In genomic region chr19:6610934-6611370, GRCh38 we compare ENCODE assay signal across 15 cellular contexts. TPM values are rescaled to one million over a fixed set of nuclear protein-coding genes. Genes with fewer than 3 reads are reported as not detected.
DNase-seq lines count a peak whose midpoint lies in the region; ATAC-seq, FAIRE-seq and TF ChIP-seq lines count a peak whose summit lies in the region.
"Had no signal": no experiment of that assay in that cellular context is flagged by ENCODE, and none has a peak within 500 bp of the region (broad histone marks: within the 10 kb centered on the region; RNA-seq: fewer than 3 reads in every experiment).

No MANE protein-coding gene starts in this region.

- in situ Hi-C loops in KBM-7 (cut with MboI; ENCODE audit: low pct_unique_long_range_greater_than_20kb, low sequenced_read_pairs) = no loop called here

- H3K4me1 ChIP-seq in gastroesophageal sphincter (no peaks in the 10 kb centered on the region), GM23338 (ENCODE audit: insufficient read depth) (no peaks in the 10 kb centered on the region)
- H3K4me1 ChIP-seq: adrenal gland had no signal

- DNase-seq in HCEC 1CT (peak; percentile 94), amniotic epithelial cell (ENCODE audit: low read depth) (peak; percentile 20), GM23338 (ENCODE audit: low spot score) (no peak), Calu3 (no peak), KBM-7 (no peak)
- DNase-seq in naive thymus-derived CD8-positive, alpha-beta T cell = no peak
- DNase-seq: adrenal gland, glutamatergic neuron, KG1, NCI-H526 had no signal

- H3K9me3 Mint-ChIP-seq in GM23338 (peaks cover 90% of the 10 kb centered on the region), Calu3 (ENCODE audit: low read depth, unreplicated experiment) (peaks cover 2% of the 10 kb centered on the region)
- peaks cover 0 to 5% (median 0%) of the 10 kb centered on the region in 9 donors for H3K9me3 Mint-ChIP-seq in naive thymus-derived CD8-positive, alpha-beta T cell

- TF ChIP-seq POLR2A in gastroesophageal sphincter (IDR thresholded peaks at IDR 0.05) = no peak

- H3K4me3 ChIP-seq in gastroesophageal sphincter = no peak overlapping the region
- no peak overlapping the region for H3K4me3 ChIP-seq in GM23338
- H3K4me3 ChIP-seq: adrenal gland had no signal

- no peak overlapping the region for H3K4me3 Mint-ChIP-seq in GM23338
- no peak overlapping the region for H3K4me3 Mint-ChIP-seq in Calu3 (ENCODE audit: low read depth, unreplicated experiment)
- no peak overlapping the region for H3K4me3 Mint-ChIP-seq in naive thymus-derived CD8-positive, alpha-beta T cell
- H3K4me3 Mint-ChIP-seq: stimulated activated memory B cell treated with anti-CD40 and anti-IgM and Interleukin-4, amounts not matched to agents 10 μg/mL and 1 μg/mL and 100 μg/mL, for 72 hours had no signal

- no peak overlapping the region for H3K4me2 ChIP-seq in GM23338

- 15 to 42% methylated on average over 2 to 4 of the region's 4 CpGs for WGBS in gastroesophageal sphincter (ENCODE audit: low coverage in 1 of 2), 2 donors

- H3K27me3 ChIP-seq in gastroesophageal sphincter (peaks cover 81% of the 10 kb centered on the region), GM23338 (ENCODE audit: insufficient read depth) (no peaks in the 10 kb centered on the region)

- BruUV-seq in Calu3 (replicated peaks; lab: Mats Ljungman, UMichigan) = no TSS peak

- peaks cover 33% of the 10 kb centered on the region for H3K36me3 Mint-ChIP-seq in GM23338 (ENCODE audit: low read depth)
- no peaks in the 10 kb centered on the region for H3K36me3 Mint-ChIP-seq in Calu3 (ENCODE audit: insufficient read depth, unreplicated experiment)
- H3K36me3 Mint-ChIP-seq in naive thymus-derived CD8-positive, alpha-beta T cell = peaks cover 0 to 4% (median 0%) of the 10 kb centered on the region in 3 donors
- H3K36me3 Mint-ChIP-seq: stimulated activated memory B cell treated with anti-CD40 and anti-IgM and Interleukin-4, amounts not matched to agents 10 μg/mL and 1 μg/mL and 100 μg/mL, for 72 hours had no signal

- H3K27ac ChIP-seq in gastroesophageal sphincter (peak overlapping the region in 1 of 4 donors; percentile 30), GM23338 (ENCODE audit: low read depth) (no peak overlapping the region)
- H3K27ac ChIP-seq: adrenal gland, C4-2B had no signal

- CTCF ChIA-PET in Calu3 (lab: Charles Lee) = no interaction called here

- H3K79me2 ChIP-seq in GM23338 (replicated peaks; ENCODE audit: insufficient read depth) = no peaks in the 10 kb centered on the region

- no peak overlapping the region for H2AFZ ChIP-seq in GM23338

- FAIRE-seq in A204.1 (lab: Jason Lieb, UNC) = peak; percentile 89
- FAIRE-seq: GM12891 had no signal

- TF ChIP-seq EP300 in gastroesophageal sphincter (IDR thresholded peaks at IDR 0.05) = no peak

- intact Hi-C loops in Calu3 (cut with micrococcal nuclease; ENCODE audit: unreplicated experiment) = no loop called here

- H3F3A ChIP-seq in GM23338 (replicated peaks; ENCODE audit: low read depth) = no peaks in the 10 kb centered on the region

- POLR2A ChIA-PET in naive thymus-derived CD8-positive, alpha-beta T cell (lab: Charles Lee) = no interaction called here

- H4K20me1 ChIP-seq in GM23338 (replicated peaks; ENCODE audit: insufficient read depth) = no peaks in the 10 kb centered on the region

- ATAC-seq in gastroesophageal sphincter (peak; percentile 51), GM23338 (no peak)
- no peak for ATAC-seq in naive thymus-derived CD8-positive, alpha-beta T cell
- ATAC-seq: stimulated activated memory B cell treated with anti-CD40 and anti-IgM and Interleukin-4, amounts not matched to agents 10 μg/mL and 1 μg/mL and 100 μg/mL, for 72 hours had no signal

- H3K36me3 ChIP-seq in gastroesophageal sphincter (no peaks in the 10 kb centered on the region), GM23338 (ENCODE audit: insufficient read depth) (no peaks in the 10 kb centered on the region)
- H3K36me3 ChIP-seq: adrenal gland had no signal

- H3K27me3 Mint-ChIP-seq in GM23338 (ENCODE audit: insufficient read depth, low read depth, poor library complexity) (peaks cover 2% of the 10 kb centered on the region), Calu3 (ENCODE audit: unreplicated experiment) (peaks cover 30% of the 10 kb centered on the region)
- H3K27me3 Mint-ChIP-seq in naive thymus-derived CD8-positive, alpha-beta T cell = peaks cover 10 to 32% (median 18%) of the 10 kb centered on the region in 5 donors

- no peak overlapping the region for H3K27ac Mint-ChIP-seq in GM23338
- H3K27ac Mint-ChIP-seq in Calu3 (ENCODE audit: unreplicated experiment) = no peak overlapping the region
- H3K27ac Mint-ChIP-seq in naive thymus-derived CD8-positive, alpha-beta T cell = no peak overlapping the region
- H3K27ac Mint-ChIP-seq: stimulated activated memory B cell treated with anti-CD40 and anti-IgM and Interleukin-4, amounts not matched to agents 10 μg/mL and 1 μg/mL and 100 μg/mL, for 72 hours had no signal

- TF ChIP-seq CTCF in gastroesophageal sphincter (IDR thresholded peaks at IDR 0.05) (no peak), GM23338 (conservative IDR thresholded peaks at IDR 0.05; ENCODE audit: low read depth in 2 of 2) (no peak), Calu3 (IDR thresholded peaks at IDR 0.05; ENCODE audit: unreplicated experiment) (no peak)

- H3K9me2 ChIP-seq in GM23338 (ENCODE audit: insufficient read depth) = no peaks in the 10 kb centered on the region

- H3K9me3 ChIP-seq in gastroesophageal sphincter = no peaks in the 10 kb centered on the region
- H3K9me3 ChIP-seq: adrenal gland had no signal

- H3K4me1 Mint-ChIP-seq in GM23338 (no peaks in the 10 kb centered on the region), Calu3 (ENCODE audit: low read depth, unreplicated experiment) (no peaks in the 10 kb centered on the region)
- H3K4me1 Mint-ChIP-seq in naive thymus-derived CD8-positive, alpha-beta T cell = no peaks in the 10 kb centered on the region

TF ChIP-seq in GM23338, 12 proteins besides CTCF, POLR2A, EP300 and RAD21 (continues in another document):
- TF ChIP-seq ETS1 (IDR thresholded peaks at IDR 0.05) = no peak
- no peak for TF ChIP-seq EZH2phosphoT487 (IDR thresholded peaks at IDR 0.05; ENCODE audit: unreplicated experiment)
- TF ChIP-seq ZNF114 (CRISPR knock-in tag; IDR thresholded peaks at IDR 0.05) = no peak
- no peak for TF ChIP-seq REST (IDR thresholded peaks at IDR 0.05; ENCODE audit: unreplicated experiment)
- TF ChIP-seq STAT1 (IDR thresholded peaks at IDR 0.05; ENCODE audit: unreplicated experiment) = no peak
- no peak for TF ChIP-seq NANOG (IDR thresholded peaks at IDR 0.05; ENCODE audit: borderline replicate concordance)
- no peak for TF ChIP-seq ZNF331 (CRISPR knock-in tag; IDR thresholded peaks at IDR 0.05; ENCODE audit: low read depth)

RNA-seq across cellular contexts. Expression of gene CD70, which starts 20.0 kb away (rescaled TPM):
- total RNA-seq in gastroesophageal sphincter (1 to 10 TPM in 1 of 4 donors, not detected in 3; 2.2 TPM), Calu3 (2022) (0.68 TPM in 1 of 2 replicates, not detected in the other)
- total RNA-seq in GM23338 (2014; rRNA removed; shearing (Covaris generic)) = 2.0 and 7.3 TPM in 2 replicates
- polyA plus RNA-seq in GM23338 (2016; fragmentation: Nextera tagmentation; extraction: Ambion mirVana) = 7.1 and 7.3 TPM in 2 replicates
- total RNA-seq in naive thymus-derived CD8-positive, alpha-beta T cell = not detected
- under 1 TPM in 1 of 3 donors, not detected in 2; 0.90 TPM for polyA plus RNA-seq in naive thymus-derived CD8-positive, alpha-beta T cell

RNA-seq across cellular contexts. Expression of gene TNFSF14, which starts 59.0 kb away (rescaled TPM):
- total RNA-seq in gastroesophageal sphincter (1 to 10 TPM in 2 of 4 donors, under 1 TPM in 2; 0.16 to 2.4 (median 0.81) TPM), Calu3 (2022) (4.3 TPM in 2 replicates)
- not detected in 2 replicates for total RNA-seq in GM23338 (2014; rRNA removed; shearing (Covaris generic))
- not detected in 2 replicates for polyA plus RNA-seq in GM23338 (2016; fragmentation: Nextera tagmentation; extraction: Ambion mirVana)
- total RNA-seq in naive thymus-derived CD8-positive, alpha-beta T cell = 1 to 10 TPM; 1.5 to 1.6 TPM
- polyA plus RNA-seq in naive thymus-derived CD8-positive, alpha-beta T cell = 1 to 10 TPM; 2.0 to 4.9 (median 3.4) TPM

Comparison
In these comparisons a context has a peak if more than half of its experiments do, and no peak if none do; other contexts are left out.
1. DNase-seq: peak in HCEC 1CT (single experiment) and amniotic epithelial cell (single experiment); none in GM23338 (single experiment), Calu3 (single experiment), KBM-7 (single experiment) and naive thymus-derived CD8-positive, alpha-beta T cell (0 of 10).